In genomic region chrX:119573222-119573621, GRCh38 we compare ENCODE assay signal across 10 cellular contexts. TPM values are rescaled to one million over a fixed set of nuclear protein-coding genes. Genes with fewer than 3 reads are reported as not detected.
DNase-seq lines count a peak whose midpoint lies in the region; ATAC-seq and TF ChIP-seq lines count a peak whose summit lies in the region.
"Had no signal": no experiment of that assay in that cellular context is flagged by ENCODE, and none has a peak within 500 bp of the region (broad histone marks: within the 10 kb centered on the region; RNA-seq: fewer than 3 reads in every experiment).

No MANE protein-coding gene starts in this region.

- no peak overlapping the region for H3K4me3 ChIP-seq in CD8-positive, alpha-beta T cell (ENCODE audit: low read depth, low read length)
- H3K4me3 ChIP-seq in OCI-LY7 (ENCODE audit: low read depth, low read length, poor library complexity, severe bottlenecking) = peak overlapping the region; percentile 87
- peak overlapping the region; percentile 79 for H3K4me3 ChIP-seq in endocrine pancreas (ENCODE audit: control insufficient read depth, insufficient read depth, low read length)
- H3K4me3 ChIP-seq in neutrophil (ENCODE audit: low read depth in 1 of 2, low read length in 1 of 2) = peak overlapping the region; percentile 77

- no peaks in the 10 kb centered on the region for H3K36me3 ChIP-seq in CD8-positive, alpha-beta T cell (ENCODE audit: insufficient read depth, low read length)
- H3K36me3 ChIP-seq in OCI-LY7 (ENCODE audit: insufficient read depth, low read length) (peaks cover 19% of the 10 kb centered on the region; the same call in 1 of the 2 replicates), endocrine pancreas (ENCODE audit: control insufficient read depth, insufficient read depth, low read length) (no peaks in the 10 kb centered on the region), neutrophil (no peaks in the 10 kb centered on the region)
- H3K36me3 ChIP-seq: pancreas had no signal

- H3K9me3 ChIP-seq in CD8-positive, alpha-beta T cell (ENCODE audit: low read length) = no peaks in the 10 kb centered on the region
- H3K9me3 ChIP-seq in OCI-LY7 (ENCODE audit: low read length) = no peaks in the 10 kb centered on the region
- H3K9me3 ChIP-seq in endocrine pancreas (ENCODE audit: control insufficient read depth, low read length) = no peaks in the 10 kb centered on the region
- H3K9me3 ChIP-seq in neutrophil = no peaks in the 10 kb centered on the region
- H3K9me3 ChIP-seq: pancreas had no signal

- TF ChIP-seq CTCF in CD8-positive, alpha-beta T cell (IDR thresholded peaks at IDR 0.05) = no peak
- TF ChIP-seq CTCF in OCI-LY7 (conservative IDR thresholded peaks at IDR 0.05; ENCODE audit: low read length) (no peak), neutrophil (IDR thresholded peaks at IDR 0.05) (no peak)

- no peak for ATAC-seq in CD8-positive, alpha-beta T cell
- ATAC-seq in HG03039 (IDR thresholded peaks at IDR 0.05; ENCODE audit: unreplicated experiment) (no peak), HG03025 (IDR thresholded peaks at IDR 0.05; ENCODE audit: low FRiP score, unreplicated experiment) (no peak)

- peak overlapping the region; percentile 71 for H3K4me2 ChIP-seq in OCI-LY7 (ENCODE audit: low read length)

- H3K27me3 Mint-ChIP-seq in CD8-positive, alpha-beta T cell (ENCODE audit: low read depth) = no peaks in the 10 kb centered on the region

- H3K4me1 Mint-ChIP-seq in CD8-positive, alpha-beta T cell (ENCODE audit: low read depth) = peaks cover 16% of the 10 kb centered on the region

- H2AFZ ChIP-seq in OCI-LY7 (ENCODE audit: low read length) = peak overlapping the region; percentile 81

- DNase-seq in CD8-positive, alpha-beta T cell = no peak
- DNase-seq in OCI-LY7 (ENCODE audit: low spot score) = no peak
- DNase-seq in NK-92 treated with Interleukin-12 subunit alpha and Interleukin-12 subunit beta, amount 100 ng/mL, for 24 hours (lab: John Stamatoyannopoulos, UW) = no peak
- DNase-seq in posterior vena cava (ENCODE audit: low spot score) = no peak
- DNase-seq: NCI-H1417 treated with DMSO at 0.1 percent for 48 hours had no signal

- peaks cover 8% of the 10 kb centered on the region for H3K4me1 ChIP-seq in CD8-positive, alpha-beta T cell (ENCODE audit: insufficient read depth, low read length)
- H3K4me1 ChIP-seq in OCI-LY7 (ENCODE audit: insufficient read depth, low read length, poor library complexity, severe bottlenecking) (peaks cover 27% of the 10 kb centered on the region), endocrine pancreas (ENCODE audit: control insufficient read depth, insufficient read depth, low read length) (peaks cover 4% of the 10 kb centered on the region), neutrophil (ENCODE audit: control insufficient read depth in 1 of 2, insufficient read depth in 1 of 2, low read depth in 1 of 2, low read length in 1 of 2) (peaks cover 17 to 18% of the 10 kb centered on the region in 2 experiments)
- H3K4me1 ChIP-seq: pancreas had no signal

- peaks cover 17% of the 10 kb centered on the region; the same call in 1 of the 2 replicates for H3K79me2 ChIP-seq in OCI-LY7 (ENCODE audit: insufficient read depth, low read depth, low read length)

- POLR2A ChIA-PET in CD8-positive, alpha-beta T cell (lab: Charles Lee) = interaction anchor here (1.0 to 2.3 kb wide), 4 partner anchors 16 to 1076 kb away, joined by 4 to 8 read pairs (median 6); no protein-coding TSS in a partner anchor
- POLR2A ChIA-PET in OCI-LY7 (lab: Charles Lee) = interaction anchor here (0.5 to 1.2 kb wide), 5 partner anchors 19 to 1020 kb away, joined by 3 to 4 read pairs (median 3); partner anchors contain the start of gene SEPTIN6

- no TSS peak for BruUV-seq in OCI-LY7 (replicated peaks; lab: Mats Ljungman, UMichigan)

- no peaks in the 10 kb centered on the region for H3K27me3 ChIP-seq in CD8-positive, alpha-beta T cell (ENCODE audit: insufficient read depth, low read length)
- H3K27me3 ChIP-seq in endocrine pancreas (ENCODE audit: control insufficient read depth, insufficient read depth, low read length) = no peaks in the 10 kb centered on the region
- no peaks in the 10 kb centered on the region for H3K27me3 ChIP-seq in neutrophil
- H3K27me3 ChIP-seq: pancreas had no signal

- H3K27ac Mint-ChIP-seq in CD8-positive, alpha-beta T cell = no peak overlapping the region

- no peaks in the 10 kb centered on the region for H3K9me2 ChIP-seq in OCI-LY7 (ENCODE audit: insufficient read depth, low read length)

- no peak overlapping the region for H3K27ac ChIP-seq in CD8-positive, alpha-beta T cell (ENCODE audit: low read depth, low read length)
- peak overlapping the region; percentile 73 for H3K27ac ChIP-seq in OCI-LY7 (ENCODE audit: low read depth, low read length, poor library complexity, severe bottlenecking)
- H3K27ac ChIP-seq in neutrophil = no peak overlapping the region

- peak overlapping the region; percentile 33 for H3K9ac ChIP-seq in endocrine pancreas (ENCODE audit: control insufficient read depth, insufficient read depth, low read length)

- peak overlapping the region; percentile 92 for H3K4me3 Mint-ChIP-seq in CD8-positive, alpha-beta T cell

- 0 out of 2 replicates have a peak, but pooled peaks cover 4% of the 10 kb centered on the region for H4K20me1 ChIP-seq in OCI-LY7 (ENCODE audit: insufficient read depth, low read length)

- CTCF ChIA-PET in CD8-positive, alpha-beta T cell (lab: Charles Lee) = no interaction called here
- CTCF ChIA-PET in OCI-LY7 (lab: Charles Lee; ENCODE audit: unreplicated experiment) = no interaction called here

- H3K36me3 Mint-ChIP-seq in CD8-positive, alpha-beta T cell = peaks cover 2% of the 10 kb centered on the region

- intact Hi-C loops in CD8-positive, alpha-beta T cell (cut with DNase I, micrococcal nuclease) = loop anchor here (5.0 kb wide), 3 partner anchors 106 to 369 kb away; partner anchors contain the start of genes NKAP (in 1 of the 2), PGRMC1 (in 1 of the 2) and SLC25A5 (in 1 of the 2)
- intact Hi-C loops in OCI-LY7 (cut with micrococcal nuclease; ENCODE audit: unreplicated experiment) = loop anchor here (5.0 kb wide), 1 partner anchor 56 kb away; no protein-coding TSS in a partner anchor
- intact Hi-C loops in posterior vena cava (cut with DNase I) = no loop called here

- H3K9me3 Mint-ChIP-seq in CD8-positive, alpha-beta T cell = no peaks in the 10 kb centered on the region

RNA-seq across cellular contexts. Expression of gene UBE2A, which starts 1.1 kb away (rescaled TPM):
- 100 to 1,000 TPM; 101 to 103 TPM for total RNA-seq in CD8-positive, alpha-beta T cell
- total RNA-seq in OCI-LY7 (2014; rRNA removed; shearing (Covaris generic)) = 21.8 and 30.0 TPM in 2 replicates
- total RNA-seq in OCI-LY7 (2022) (56.0 and 59.9 TPM in 2 replicates), posterior vena cava (10 to 100 TPM; 46.6 to 56.7 TPM)

RNA-seq across cellular contexts. Expression of gene STEEP1, which starts 8.0 kb away (rescaled TPM):
- 10 to 100 TPM; 33.6 to 34.5 TPM for total RNA-seq in CD8-positive, alpha-beta T cell
- 37.2 and 50.7 TPM in 2 replicates for total RNA-seq in OCI-LY7 (2014; rRNA removed; shearing (Covaris generic))
- total RNA-seq in OCI-LY7 (2022) (26.7 and 28.1 TPM in 2 replicates), posterior vena cava (10 to 100 TPM; 13.6 to 15.1 TPM)

RNA-seq across cellular contexts. Expression of gene NKRF, which starts 33.0 kb away (rescaled TPM):
- total RNA-seq in CD8-positive, alpha-beta T cell = 10 to 100 TPM; 18.3 to 20.5 TPM
- 10.7 and 11.9 TPM in 2 replicates for total RNA-seq in OCI-LY7 (2014; rRNA removed; shearing (Covaris generic))
- total RNA-seq in OCI-LY7 (2022) (19.3 and 20.7 TPM in 2 replicates), posterior vena cava (1 to 10 TPM; 6.8 to 7.5 TPM)

Comparison
In these comparisons a context has a peak if more than half of its experiments do, and no peak if none do; other contexts are left out.
1. intact Hi-C loops: an anchor here in CD8-positive, alpha-beta T cell (5.0 kb wide) and OCI-LY7 (5.0 kb wide); none called in posterior vena cava.